1 cellular context compared by ENCODE assay signal in the genomic region with DNA sequence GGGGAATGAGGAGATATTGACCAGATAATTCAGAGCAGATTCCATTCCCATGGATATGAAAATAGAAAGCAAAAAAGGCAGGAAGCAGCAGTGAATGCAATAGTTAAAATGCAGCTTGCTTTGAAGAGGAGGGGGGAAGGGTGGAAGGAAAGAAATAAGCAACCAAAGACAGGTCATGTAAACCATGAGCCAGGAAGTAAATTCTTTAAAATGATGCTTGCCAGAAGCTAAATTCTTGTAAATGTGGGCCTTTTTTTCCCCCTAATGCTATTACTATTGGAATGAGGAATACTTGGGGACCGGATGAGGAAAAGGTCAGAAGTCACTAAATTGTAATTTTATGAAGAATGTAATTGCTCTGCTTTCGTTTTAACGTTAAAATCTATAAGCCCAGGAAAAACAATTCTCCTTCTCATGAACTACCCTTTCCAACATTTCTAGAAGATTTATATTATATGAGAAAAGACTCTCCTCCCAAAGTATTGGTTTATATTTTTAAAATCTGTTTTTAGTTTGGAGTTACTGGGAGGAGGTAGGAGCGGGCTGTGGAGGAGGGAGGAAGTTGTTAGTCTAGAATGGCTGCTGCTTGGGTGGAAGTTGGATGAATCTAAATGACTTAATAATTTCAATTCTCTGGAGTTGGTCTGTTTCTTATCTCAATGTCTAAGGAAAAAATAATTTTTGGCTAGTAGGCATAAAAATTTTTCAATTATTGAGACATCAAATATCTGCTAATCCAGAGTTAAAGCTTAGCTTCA.
TF ChIP-seq lines count a peak whose summit lies in the region.

No MANE protein-coding gene starts in this region.

TF ChIP-seq in GM23338, 12 proteins besides CTCF, POLR2A, EP300 and RAD21 (continued from another document):
- TF ChIP-seq, protein P1, sequence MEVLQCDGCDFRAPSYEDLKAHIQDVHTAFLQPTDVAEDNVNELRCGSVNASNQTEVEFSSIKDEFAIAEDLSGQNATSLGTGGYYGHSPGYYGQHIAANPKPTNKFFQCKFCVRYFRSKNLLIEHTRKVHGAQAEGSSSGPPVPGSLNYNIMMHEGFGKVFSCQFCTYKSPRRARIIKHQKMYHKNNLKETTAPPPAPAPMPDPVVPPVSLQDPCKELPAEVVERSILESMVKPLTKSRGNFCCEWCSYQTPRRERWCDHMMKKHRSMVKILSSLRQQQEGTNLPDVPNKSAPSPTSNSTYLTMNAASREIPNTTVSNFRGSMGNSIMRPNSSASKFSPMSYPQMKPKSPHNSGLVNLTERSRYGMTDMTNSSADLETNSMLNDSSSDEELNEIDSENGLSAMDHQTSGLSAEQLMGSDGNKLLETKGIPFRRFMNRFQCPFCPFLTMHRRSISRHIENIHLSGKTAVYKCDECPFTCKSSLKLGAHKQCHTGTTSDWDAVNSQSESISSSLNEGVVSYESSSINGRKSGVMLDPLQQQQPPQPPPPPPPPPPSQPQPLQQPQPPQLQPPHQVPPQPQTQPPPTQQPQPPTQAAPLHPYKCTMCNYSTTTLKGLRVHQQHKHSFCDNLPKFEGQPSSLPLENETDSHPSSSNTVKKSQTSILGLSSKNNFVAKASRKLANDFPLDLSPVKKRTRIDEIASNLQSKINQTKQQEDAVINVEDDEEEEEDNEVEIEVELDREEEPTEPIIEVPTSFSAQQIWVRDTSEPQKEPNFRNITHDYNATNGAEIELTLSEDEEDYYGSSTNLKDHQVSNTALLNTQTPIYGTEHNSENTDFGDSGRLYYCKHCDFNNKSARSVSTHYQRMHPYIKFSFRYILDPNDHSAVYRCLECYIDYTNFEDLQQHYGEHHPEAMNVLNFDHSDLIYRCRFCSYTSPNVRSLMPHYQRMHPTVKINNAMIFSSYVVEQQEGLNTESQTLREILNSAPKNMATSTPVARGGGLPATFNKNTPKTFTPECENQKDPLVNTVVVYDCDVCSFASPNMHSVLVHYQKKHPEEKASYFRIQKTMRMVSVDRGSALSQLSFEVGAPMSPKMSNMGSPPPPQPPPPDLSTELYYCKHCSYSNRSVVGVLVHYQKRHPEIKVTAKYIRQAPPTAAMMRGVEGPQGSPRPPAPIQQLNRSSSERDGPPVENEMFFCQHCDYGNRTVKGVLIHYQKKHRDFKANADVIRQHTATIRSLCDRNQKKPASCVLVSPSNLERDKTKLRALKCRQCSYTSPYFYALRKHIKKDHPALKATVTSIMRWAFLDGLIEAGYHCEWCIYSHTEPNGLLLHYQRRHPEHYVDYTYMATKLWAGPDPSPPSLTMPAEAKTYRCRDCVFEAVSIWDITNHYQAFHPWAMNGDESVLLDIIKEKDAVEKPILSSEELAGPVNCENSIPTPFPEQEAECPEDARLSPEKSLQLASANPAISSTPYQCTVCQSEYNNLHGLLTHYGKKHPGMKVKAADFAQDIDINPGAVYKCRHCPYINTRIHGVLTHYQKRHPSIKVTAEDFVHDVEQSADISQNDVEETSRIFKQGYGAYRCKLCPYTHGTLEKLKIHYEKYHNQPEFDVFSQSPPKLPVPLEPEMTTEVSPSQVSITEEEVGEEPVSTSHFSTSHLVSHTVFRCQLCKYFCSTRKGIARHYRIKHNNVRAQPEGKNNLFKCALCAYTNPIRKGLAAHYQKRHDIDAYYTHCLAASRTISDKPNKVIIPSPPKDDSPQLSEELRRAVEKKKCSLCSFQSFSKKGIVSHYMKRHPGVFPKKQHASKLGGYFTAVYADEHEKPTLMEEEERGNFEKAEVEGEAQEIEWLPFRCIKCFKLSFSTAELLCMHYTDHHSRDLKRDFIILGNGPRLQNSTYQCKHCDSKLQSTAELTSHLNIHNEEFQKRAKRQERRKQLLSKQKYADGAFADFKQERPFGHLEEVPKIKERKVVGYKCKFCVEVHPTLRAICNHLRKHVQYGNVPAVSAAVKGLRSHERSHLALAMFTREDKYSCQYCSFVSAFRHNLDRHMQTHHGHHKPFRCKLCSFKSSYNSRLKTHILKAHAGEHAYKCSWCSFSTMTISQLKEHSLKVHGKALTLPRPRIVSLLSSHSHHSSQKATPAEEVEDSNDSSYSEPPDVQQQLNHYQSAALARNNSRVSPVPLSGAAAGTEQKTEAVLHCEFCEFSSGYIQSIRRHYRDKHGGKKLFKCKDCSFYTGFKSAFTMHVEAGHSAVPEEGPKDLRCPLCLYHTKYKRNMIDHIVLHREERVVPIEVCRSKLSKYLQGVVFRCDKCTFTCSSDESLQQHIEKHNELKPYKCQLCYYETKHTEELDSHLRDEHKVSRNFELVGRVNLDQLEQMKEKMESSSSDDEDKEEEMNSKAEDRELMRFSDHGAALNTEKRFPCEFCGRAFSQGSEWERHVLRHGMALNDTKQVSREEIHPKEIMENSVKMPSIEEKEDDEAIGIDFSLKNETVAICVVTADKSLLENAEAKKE (CRISPR knock-in tag; IDR thresholded peaks at IDR 0.05) = no peak
